1 cellular context compared by ENCODE assay signal in the genomic region with DNA sequence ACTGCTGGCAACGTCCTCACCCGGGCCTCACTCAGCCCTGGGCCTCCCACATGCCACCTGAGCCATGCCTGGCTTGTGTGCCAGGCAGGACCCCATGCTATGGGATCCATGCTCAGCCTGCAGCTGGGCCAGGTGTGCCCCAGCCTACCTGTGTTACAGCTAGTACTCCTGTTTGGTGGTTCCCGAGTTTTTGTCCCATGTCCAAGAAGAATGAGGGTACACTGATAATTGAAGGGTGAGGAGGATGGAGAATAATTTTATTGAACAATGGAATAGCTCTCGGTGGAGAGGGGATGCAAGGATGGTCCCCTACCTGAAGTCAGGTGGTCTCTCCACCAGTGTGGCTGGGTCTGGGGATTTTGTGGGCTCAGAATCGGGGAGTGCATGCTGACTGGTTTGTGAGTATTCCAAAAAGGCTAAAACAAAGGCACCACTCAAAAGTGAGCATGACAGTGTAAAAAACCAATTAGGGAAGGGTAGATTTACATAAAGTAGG.
TF ChIP-seq lines count a peak whose summit lies in the region.

No MANE protein-coding gene starts in this region.

TF ChIP-seq in IMR-90, 13 proteins besides CTCF, POLR2A, EP300 and RAD21:
- TF ChIP-seq CEBPB (IDR thresholded peaks at IDR 0.05; ENCODE audit: low read depth, low read length) (no peak), MXI1 (IDR thresholded peaks at IDR 0.05; ENCODE audit: borderline replicate concordance, low read depth, low read length) (no peak)
TF ChIP-seq in IMR-90: peak in this region for 0.
